ENCODE assay signal across 9 cellular contexts in the genomic region with DNA sequence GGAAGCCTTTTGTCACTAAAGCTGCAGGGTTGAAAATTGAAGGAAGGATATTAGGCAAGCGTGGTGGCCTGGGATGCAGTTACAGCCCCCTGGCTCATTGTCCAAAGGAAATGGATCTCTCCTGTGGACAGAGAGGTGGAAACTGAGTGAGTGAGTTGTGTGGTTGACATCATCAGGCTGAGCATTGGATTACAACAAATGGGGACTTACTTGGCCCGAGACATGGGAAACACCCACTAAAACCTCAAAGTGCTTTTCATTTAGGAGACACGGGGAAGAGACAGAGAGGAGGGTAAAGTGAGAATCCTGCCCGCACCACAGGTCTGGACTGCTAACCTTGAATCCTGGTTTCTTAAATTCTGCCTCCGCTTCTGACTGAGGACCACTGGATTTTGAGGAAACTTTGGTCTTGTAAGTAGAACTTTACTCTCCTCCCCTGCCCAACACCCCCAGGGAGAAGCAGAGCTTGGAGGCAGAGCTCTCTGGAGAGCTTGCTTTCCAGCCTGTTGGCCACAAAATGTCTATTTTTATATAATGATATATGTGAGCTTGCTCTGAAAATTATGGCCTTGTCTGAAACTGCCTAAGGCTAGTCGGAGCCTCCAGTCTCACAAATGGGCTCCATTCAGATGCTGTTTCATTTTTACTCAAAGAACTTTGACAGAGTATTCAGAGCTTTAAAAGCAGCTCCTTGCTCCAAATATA. TPM values are rescaled to one million over a fixed set of nuclear protein-coding genes. Genes with fewer than 3 reads are reported as not detected.
DNase-seq lines count a peak whose midpoint lies in the region; ATAC-seq and TF ChIP-seq lines count a peak whose summit lies in the region.
"Had no signal": no experiment of that assay in that cellular context is flagged by ENCODE, and none has a peak within 500 bp of the region (broad histone marks: within the 10 kb centered on the region; RNA-seq: fewer than 3 reads in every experiment).

TSS of gene PKIG (plus strand) at position 259 of the 705 bp plus-strand sequence. CDS start 31,978 bp downstream, outside the sequence.

- H3F3A ChIP-seq in OCI-LY1 (ENCODE audit: insufficient read depth, low read length): peaks cover 6% of the 10 kb centered on the region; the same call in 1 of the 2 replicates

- no peaks in the 10 kb centered on the region for H3K36me3 Mint-ChIP-seq in naive B cell

- peak within 1 kb of the TSS; percentile 84 to 96 (median 93) for H3K4me3 Mint-ChIP-seq in naive B cell

- no peaks in the 10 kb centered on the region for H3K36me3 ChIP-seq in OCI-LY1 (ENCODE audit: insufficient read depth, low read length)

- ATAC-seq in naive B cell (ENCODE audit: low read depth in 2 of 2): no peak
- ATAC-seq in HG03159 (IDR thresholded peaks at IDR 0.05; ENCODE audit: unreplicated experiment): no peak
- no peak for ATAC-seq in GM18498 (IDR thresholded peaks at IDR 0.05; ENCODE audit: unreplicated experiment)

- H3K9me3 Mint-ChIP-seq in naive B cell: no peaks in the 10 kb centered on the region

- TF ChIP-seq CTCF in AG10803 (conservative IDR thresholded peaks at IDR 0.05; ENCODE audit: low read length) (no peak), OCI-LY1 (IDR thresholded peaks at IDR 0.05; ENCODE audit: low read length) (no peak), epithelial cell of esophagus (IDR thresholded peaks at IDR 0.05; ENCODE audit: insufficient read depth, low read depth, low read length, missing control alignments) (no peak)

- H3K9me2 ChIP-seq in OCI-LY1 (ENCODE audit: low read depth, low read length): no peaks in the 10 kb centered on the region

- H3K27me3 Mint-ChIP-seq in naive B cell: no peaks in the 10 kb centered on the region

- H4K20me1 ChIP-seq in OCI-LY1 (ENCODE audit: insufficient read depth, low read length): no peaks in the 10 kb centered on the region

- DNase-seq in AG10803 (ENCODE audit: low read depth): peak; percentile 84
- peak; percentile 39 for DNase-seq in epithelial cell of esophagus (ENCODE audit: low read depth)
- DNase-seq in naive B cell: no peak
- DNase-seq in GM19240 (ENCODE audit: insufficient read length, low spot score): no peak
- DNase-seq in KG1 (lab: John Stamatoyannopoulos, UW): no peak

- peaks cover 70 to 86% (median 76%) of the 10 kb centered on the region in 3 donors for H3K4me1 Mint-ChIP-seq in naive B cell

- H3K27ac Mint-ChIP-seq in naive B cell: peak within 1 kb of the TSS in 5 of 6 donors; percentile 92 to 98 (median 96)

- no peaks in the 10 kb centered on the region for H3K79me2 ChIP-seq in OCI-LY1 (ENCODE audit: insufficient read depth, low read length)

- peak within 1 kb of the TSS; percentile 65 for H3K4me3 ChIP-seq in AG10803 (ENCODE audit: low read length)
- H3K4me3 ChIP-seq in OCI-LY1 (ENCODE audit: low read depth, low read length, poor library complexity, severe bottlenecking): peak within 1 kb of the TSS; percentile 45
- no peak within 1 kb of the TSS for H3K4me3 ChIP-seq in epithelial cell of esophagus (ENCODE audit: low read length)

- peaks cover 86% of the 10 kb centered on the region for H3K4me1 ChIP-seq in OCI-LY1 (ENCODE audit: insufficient read depth, low read length, severe bottlenecking)

- H3K27ac ChIP-seq in OCI-LY1 (ENCODE audit: low read depth, low read length, poor library complexity, severe bottlenecking): peak within 1 kb of the TSS; percentile 98
- H3K27ac ChIP-seq: epithelial cell of prostate had no signal

- H3K27me3 ChIP-seq in OCI-LY1 (ENCODE audit: insufficient read depth, low read length): no peaks in the 10 kb centered on the region

- peak within 1 kb of the TSS; percentile 35; the same call in 1 of the 2 replicates for H2AFZ ChIP-seq in OCI-LY1 (ENCODE audit: low read length)

- H3K9ac ChIP-seq in OCI-LY1 (ENCODE audit: low read length): peak within 1 kb of the TSS; percentile 67

- peak within 1 kb of the TSS; percentile 77 for H3K4me2 ChIP-seq in OCI-LY1 (ENCODE audit: low read length)

- H3K9me3 ChIP-seq in OCI-LY1 (ENCODE audit: low read length): no peaks in the 10 kb centered on the region

RNA-seq across cellular contexts. Expression of gene PKIG, which starts in this region (rescaled TPM):
- polyA plus RNA-seq in naive B cell (ENCODE audit: low read depth in 6 of 6): 100 to 1,000 TPM in 4 of 6 donors, 10 to 100 TPM in 2; 74.7 to 219 (median 103) TPM

Comparison
In these comparisons a context has a peak if more than half of its experiments do, and no peak if none do; other contexts are left out.
1. DNase-seq: peak in AG10803 (single experiment) and epithelial cell of esophagus (single experiment); none in naive B cell (single experiment), GM19240 (single experiment) and KG1 (single experiment).